In the genomic region with DNA sequence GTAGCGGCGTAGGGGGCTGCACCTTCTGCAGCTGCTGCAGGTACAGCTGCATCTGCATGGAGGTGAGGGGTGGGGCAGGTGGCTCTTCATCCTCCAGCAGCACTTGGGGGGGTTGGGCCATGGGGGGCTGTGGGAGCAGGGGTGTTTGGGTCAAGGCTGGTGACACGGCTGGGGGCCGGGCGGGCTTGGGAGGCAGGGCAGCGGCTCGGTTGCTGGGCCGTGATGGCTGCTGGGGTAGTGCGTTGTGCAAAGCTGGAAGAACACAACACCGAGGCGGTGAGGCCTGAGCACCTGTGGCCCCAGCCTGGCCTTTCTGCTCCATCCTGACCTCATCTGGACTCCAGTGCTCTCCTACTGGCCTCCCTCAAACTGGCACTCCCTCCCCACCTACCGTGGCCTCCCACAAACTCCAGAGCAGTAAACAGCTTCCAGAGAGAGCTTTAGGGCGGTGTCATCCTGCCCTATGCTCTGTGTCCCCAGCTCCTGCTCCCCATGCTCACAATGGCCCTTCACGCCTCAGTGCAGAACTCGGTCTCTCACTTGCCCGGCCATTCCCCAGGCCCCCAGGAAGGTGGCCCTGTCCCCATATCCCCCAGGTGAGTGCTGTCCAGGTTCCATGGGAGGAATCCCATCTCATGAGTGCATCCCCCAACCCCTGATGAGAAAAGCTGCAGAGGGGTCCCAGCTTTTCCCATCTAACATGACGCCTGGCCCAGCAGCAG, we compare ENCODE assay signal across 30 cellular contexts. TPM values are rescaled to one million over a fixed set of nuclear protein-coding genes. Genes with fewer than 3 reads are reported as not detected.
DNase-seq lines count a peak whose midpoint lies in the region; ATAC-seq, FAIRE-seq and TF ChIP-seq lines count a peak whose summit lies in the region.
"Had no signal": no experiment of that assay in that cellular context is flagged by ENCODE, and none has a peak within 500 bp of the region (broad histone marks: within the 10 kb centered on the region; RNA-seq: fewer than 3 reads in every experiment).

No MANE protein-coding gene starts in this region.

- H4K5ac ChIP-seq in H1 (ENCODE audit: insufficient read length, low read depth, low read length) = no peak overlapping the region

- BruUV-seq in mammary epithelial cell (replicated peaks; lab: Mats Ljungman, UMichigan) = no TSS peak

- POLR2A ChIA-PET in H1 (lab: Charles Lee; ENCODE audit: partially characterized antibody) = interaction anchor here (0.6 to 1.6 kb wide), 4 partner anchors 9 to 136 kb away, joined by 3 to 4 read pairs (median 3); no protein-coding TSS in a partner anchor

- H3K23me2 ChIP-seq in H1 (ENCODE audit: low read depth, low read length) = no peaks in the 10 kb centered on the region

- H3K36me3 ChIP-seq in NT2/D1 (ENCODE audit: insufficient read depth, insufficient read length, low read length) = peaks cover 95% of the 10 kb centered on the region
- peaks cover 26 to 59% (median 46%) of the 10 kb centered on the region in 4 experiments for H3K36me3 ChIP-seq in H1 (ENCODE audit: control insufficient read depth in 2 of 4, insufficient read depth in 4 of 4, low read length in 3 of 4)
- H3K36me3 ChIP-seq in mammary epithelial cell (ENCODE audit: insufficient read depth, low read length) = peaks cover 15% of the 10 kb centered on the region

- no peak for FAIRE-seq in H1 (lab: Jason Lieb, UNC)
- FAIRE-seq: frontal cortex had no signal

- H3K27ac ChIP-seq in H1 (ENCODE audit: low read depth, low read length) (no peak overlapping the region), mammary epithelial cell (ENCODE audit: insufficient read depth, low read depth, low read length) (no peak overlapping the region)
- H3K27ac ChIP-seq: 22Rv1, brain microvascular endothelial cell, hepatocyte, sigmoid colon, SJSA1, transverse colon had no signal

- H3K14ac ChIP-seq in H1 (ENCODE audit: insufficient read length) = no peak overlapping the region

- WGBS in H1 (ENCODE audit: extremely low coverage in 1 of 2, insufficient coverage in 1 of 2, insufficient read length in 1 of 2, insufficient replicate concordance in 2 of 2, low coverage in 1 of 2, low lambda C conversion rate in 2 of 2, missing lambda C conversion rate in 1 of 2), 2 experiments = 87% methylated on average over 8 of the region's 17 CpGs; no CpG with 5 or more reads in 1 of the 2 experiments
- 100% methylated on average over 3 of the region's 17 CpGs for WGBS in mammary epithelial cell (ENCODE audit: low coverage, missing lambda C conversion rate)

- intact Hi-C loops in sciatic nerve (cut with DNase I) = no loop called here
- intact Hi-C loops in mammary epithelial cell (cut with micrococcal nuclease) = no loop called here

- H3K4me2 ChIP-seq in H1 (ENCODE audit: insufficient read depth in 1 of 2, low read depth in 2 of 2, low read length in 2 of 2) = no peak overlapping the region
- no peak overlapping the region for H3K4me2 ChIP-seq in mammary epithelial cell (ENCODE audit: insufficient read depth, low read depth, low read length)
- H3K4me2 ChIP-seq: hepatocyte had no signal

- in situ Hi-C loops in mammary epithelial cell (cut with MboI; ENCODE audit: low sequenced_read_pairs in 2 of 2) = no loop called here

- dilution Hi-C loops in mammary epithelial cell (cut with HindIII; ENCODE audit: low sequenced_read_pairs) = no loop called here

- ATAC-seq in sciatic nerve (no peak), HG02840 (IDR thresholded peaks at IDR 0.05; ENCODE audit: low FRiP score, unreplicated experiment) (no peak)
- ATAC-seq: effector memory CD8-positive, alpha-beta T cell; left lobe of liver; naive thymus-derived CD8-positive, alpha-beta T cell; T-cell had no signal

- H4K20me1 ChIP-seq in H1 (replicated peaks in 1 of 2; ENCODE audit: control insufficient read depth in 1 of 2, insufficient read depth in 2 of 2, low read length in 2 of 2) (peaks cover 17 to 24% of the 10 kb centered on the region in 2 experiments), mammary epithelial cell (ENCODE audit: insufficient read depth, low read length) (no peaks in the 10 kb centered on the region)

- H3K27me3 ChIP-seq in NT2/D1 (ENCODE audit: insufficient read depth, insufficient read length) (no peaks in the 10 kb centered on the region), H1 (replicated peaks in 1 of 4; ENCODE audit: control insufficient read depth in 3 of 4, extremely low read depth in 1 of 4, insufficient read depth in 3 of 4, low read length in 3 of 4) (no peaks in the 10 kb centered on the region), mammary epithelial cell (ENCODE audit: insufficient read depth, low read length) (no peaks in the 10 kb centered on the region)
- H3K27me3 ChIP-seq: brain microvascular endothelial cell, esophagus squamous epithelium, hepatocyte, sigmoid colon, SJSA1, stomach, transverse colon had no signal

- no peak overlapping the region for H3K18ac ChIP-seq in H1 (ENCODE audit: extremely low read depth, low read length)

- no peak overlapping the region for H4K8ac ChIP-seq in H1 (ENCODE audit: extremely low read depth, insufficient read depth, low read length)

- H3K56ac ChIP-seq in H1 (replicated peaks; ENCODE audit: insufficient read length, low read depth, low read length) = no peak overlapping the region

- H3K27me3 Mint-ChIP-seq in T-helper 1 cell treated with Interleukin-12 subunit alpha and Interleukin-12 subunit beta and Interleukin-4 antibody, amounts not matched to agents 30 μg/mL and 1 μg/mL, for 36 hours (ENCODE audit: low read depth) = no peaks in the 10 kb centered on the region
- H3K27me3 Mint-ChIP-seq: activated naive CD8-positive, alpha-beta T cell treated with anti-CD3 and anti-CD28 coated beads, Interleukin-2, amount 10 ng/mL, durations not matched to agents 7 days and 5 days; effector memory CD8-positive, alpha-beta T cell; naive thymus-derived CD8-positive, alpha-beta T cell; T-cell had no signal

- H2BK120ac ChIP-seq in H1 (replicated peaks; ENCODE audit: low read depth, low read length) = no peak overlapping the region

- no peak overlapping the region for H2BK5ac ChIP-seq in H1 (ENCODE audit: low read depth, low read length)

- no peaks in the 10 kb centered on the region for H3K9me3 Mint-ChIP-seq in T-helper 1 cell treated with Interleukin-12 subunit alpha and Interleukin-12 subunit beta and Interleukin-4 antibody, amounts not matched to agents 30 μg/mL and 1 μg/mL, for 36 hours
- H3K9me3 Mint-ChIP-seq: activated naive CD8-positive, alpha-beta T cell treated with anti-CD3 and anti-CD28 coated beads, Interleukin-2, amount 10 ng/mL, durations not matched to agents 7 days and 5 days; CD8-positive, alpha-beta memory T cell; effector memory CD8-positive, alpha-beta T cell; naive thymus-derived CD8-positive, alpha-beta T cell; T-cell had no signal

- CTCF ChIA-PET in H1 (lab: Charles Lee; ENCODE audit: partially characterized antibody) = interaction anchor here (0.6 to 8.9 kb wide), 5 partner anchors 9 to 65 kb away, joined by 3 to 81 read pairs (median 8); a partner anchor contains a TSS
- CTCF ChIA-PET in mammary epithelial cell (lab: Charles Lee; ENCODE audit: low non-redundant PET) = no interaction called here

- no peak overlapping the region for H2BK12ac ChIP-seq in H1 (ENCODE audit: low read depth, low read length)

- no peak overlapping the region for H2AK5ac ChIP-seq in H1 (ENCODE audit: low read depth, low read length)

- no peak for TF ChIP-seq RAD21 in H1 (IDR thresholded peaks at IDR 0.05 in 1 of 2, conservative IDR thresholded peaks at IDR 0.05 in 1 of 2; ENCODE audit: low read depth in 2 of 2, low read length in 2 of 2)

- no peak overlapping the region for H3K4me3 ChIP-seq in NT2/D1 (ENCODE audit: insufficient read length, low read depth)
- no peak overlapping the region for H3K4me3 ChIP-seq in H1 (ENCODE audit: extremely low read depth in 1 of 4, insufficient read depth in 2 of 4, low read depth in 3 of 4, low read length in 4 of 4)
- no peak overlapping the region for H3K4me3 ChIP-seq in mammary epithelial cell (replicated peaks in 1 of 3; ENCODE audit: insufficient read depth in 1 of 3, low read depth in 2 of 3, low read length in 3 of 3)
- H3K4me3 ChIP-seq: esophagus squamous epithelium, hepatocyte, sigmoid colon, SJSA1, stomach, transverse colon had no signal

- TF ChIP-seq POLR2A in H1 (IDR thresholded peaks at IDR 0.05; ENCODE audit: control extremely low read depth in 1 of 2, low read depth in 2 of 2, low read length in 2 of 2) = no peak

- no peaks in the 10 kb centered on the region for H3K4me1 Mint-ChIP-seq in T-helper 1 cell treated with Interleukin-12 subunit alpha and Interleukin-12 subunit beta and Interleukin-4 antibody, amounts not matched to agents 30 μg/mL and 1 μg/mL, for 36 hours (ENCODE audit: low read depth)
- H3K4me1 Mint-ChIP-seq: activated naive CD8-positive, alpha-beta T cell treated with anti-CD3 and anti-CD28 coated beads, Interleukin-2, amount 10 ng/mL, durations not matched to agents 7 days and 5 days; CD8-positive, alpha-beta memory T cell had no signal

- H2AFZ ChIP-seq in H1 (ENCODE audit: low read length) = no peak overlapping the region
- no peak overlapping the region for H2AFZ ChIP-seq in mammary epithelial cell (ENCODE audit: low read depth, low read length)
- H2AFZ ChIP-seq: hepatocyte had no signal

- no peaks in the 10 kb centered on the region for H3K79me2 ChIP-seq in H1 (ENCODE audit: control insufficient read depth in 1 of 2, insufficient read depth in 2 of 2, low read length in 2 of 2)
- peaks cover 39% of the 10 kb centered on the region for H3K79me2 ChIP-seq in mammary epithelial cell (ENCODE audit: insufficient read depth, low read length)

- no peak overlapping the region for H2BK20ac ChIP-seq in H1 (ENCODE audit: low read length)

- H3K4ac ChIP-seq in H1 (replicated peaks; ENCODE audit: insufficient read length, low read depth, low read length) = no peak overlapping the region

- no peak overlapping the region for H2BK15ac ChIP-seq in H1 (ENCODE audit: low read length)

- peaks cover 18% of the 10 kb centered on the region for H3K79me1 ChIP-seq in H1 (ENCODE audit: low read depth, low read length)

- H3K4me3 Mint-ChIP-seq in T-helper 1 cell treated with Interleukin-12 subunit alpha and Interleukin-12 subunit beta and Interleukin-4 antibody, amounts not matched to agents 30 μg/mL and 1 μg/mL, for 36 hours = no peak overlapping the region
- H3K4me3 Mint-ChIP-seq: activated naive CD8-positive, alpha-beta T cell treated with anti-CD3 and anti-CD28 coated beads, Interleukin-2, amount 10 ng/mL, durations not matched to agents 7 days and 5 days; CD8-positive, alpha-beta memory T cell; effector memory CD8-positive, alpha-beta T cell; T-cell had no signal

- no peak for TF ChIP-seq EP300 in H1 (IDR thresholded peaks at IDR 0.05; ENCODE audit: borderline replicate concordance in 1 of 2, low read depth in 2 of 2, low read length in 2 of 2)

- H3K4me1 ChIP-seq in NT2/D1 (ENCODE audit: insufficient read depth, insufficient read length) (peaks cover 10% of the 10 kb centered on the region), H1 (replicated peaks in 1 of 4; ENCODE audit: control insufficient read depth in 3 of 4, insufficient read depth in 4 of 4, low read length in 3 of 4) (no peaks in the 10 kb centered on the region), mammary epithelial cell (ENCODE audit: insufficient read depth, low read length) (peaks cover 1% of the 10 kb centered on the region)

- no peak overlapping the region for H4K91ac ChIP-seq in H1 (replicated peaks; ENCODE audit: insufficient read length, low read length)

- H3K36me3 Mint-ChIP-seq in T-helper 1 cell treated with Interleukin-12 subunit alpha and Interleukin-12 subunit beta and Interleukin-4 antibody, amounts not matched to agents 30 μg/mL and 1 μg/mL, for 36 hours (ENCODE audit: low read depth) = peaks cover 19% of the 10 kb centered on the region

- TF ChIP-seq CTCF in H1 (IDR thresholded peaks at IDR 0.05; ENCODE audit: control extremely low read depth in 1 of 3, insufficient read depth in 1 of 3, low read depth in 1 of 3, low read length in 3 of 3) = no peak
- TF ChIP-seq CTCF in mammary epithelial cell (conservative IDR thresholded peaks at IDR 0.05 in 1 of 2, IDR thresholded peaks at IDR 0.05 in 1 of 2; ENCODE audit: extremely low read depth in 1 of 2, insufficient read depth in 1 of 2, low read depth in 1 of 2, low read length in 2 of 2) = no peak

- H3K9me3 ChIP-seq in NT2/D1 (ENCODE audit: insufficient read depth, low read length) (no peaks in the 10 kb centered on the region), H1 (ENCODE audit: insufficient read depth in 2 of 2, low read depth in 1 of 2, low read length in 1 of 2) (no peaks in the 10 kb centered on the region), mammary epithelial cell (replicated peaks; ENCODE audit: insufficient read depth, low read length) (no peaks in the 10 kb centered on the region)
- H3K9me3 ChIP-seq: esophagus squamous epithelium, sigmoid colon, SJSA1, stomach, transverse colon had no signal

- DNase-seq in T-helper 1 cell (no peak), NT2/D1 (ENCODE audit: low read depth, low spot score) (no peak), H1 (ENCODE audit: low read depth in 1 of 2, low spot score in 2 of 2) (no peak), sciatic nerve (ENCODE audit: low spot score) (peak; percentile 52), occipital lobe (lab: John Stamatoyannopoulos, UW) (no peak), mammary epithelial cell (no peak)
- DNase-seq: activated CD4-positive, alpha-beta T cell treated with anti-CD3 and anti-CD28 coated beads for 1 hour; activated naive CD8-positive, alpha-beta T cell treated with anti-CD3 and anti-CD28 coated beads, Interleukin-2, amount 10 ng/mL, durations not matched to agents 7 days and 5 days; activated T-cell treated with anti-CD3 and anti-CD28 coated beads, Interleukin-2, amount 50 U/mL, for 48 hours; brain microvascular endothelial cell; CD8-positive, alpha-beta memory T cell; DMS153; effector memory CD8-positive, alpha-beta T cell; esophagus squamous epithelium; naive thymus-derived CD8-positive, alpha-beta T cell; NCI-H187; NCI-H69; sigmoid colon; stomach; T-cell; transverse colon had no signal

- peak overlapping the region; percentile 69 for H3K27ac Mint-ChIP-seq in T-helper 1 cell treated with Interleukin-12 subunit alpha and Interleukin-12 subunit beta and Interleukin-4 antibody, amounts not matched to agents 30 μg/mL and 1 μg/mL, for 36 hours
- H3K27ac Mint-ChIP-seq: activated naive CD8-positive, alpha-beta T cell treated with anti-CD3 and anti-CD28 coated beads, Interleukin-2, amount 10 ng/mL, durations not matched to agents 7 days and 5 days; CD8-positive, alpha-beta memory T cell; T-cell had no signal

- H3K9ac ChIP-seq in NT2/D1 (ENCODE audit: insufficient read length, low read depth) = peak overlapping the region; percentile 27
- H3K9ac ChIP-seq in H1 (replicated peaks in 1 of 4; ENCODE audit: extremely low read depth in 1 of 4, low read depth in 3 of 4, low read length in 3 of 4) = no peak overlapping the region
- no peak overlapping the region for H3K9ac ChIP-seq in mammary epithelial cell (ENCODE audit: insufficient read depth, low read length)

- H3K23ac ChIP-seq in H1 (ENCODE audit: insufficient read length) = no peak overlapping the region

RNA-seq across cellular contexts. Expression of a gene that starts 11.1 kb away (rescaled TPM):
- total RNA-seq in H1 (2021; fragmentation: NEBNext Ultra II Directional; extraction: Animal tissue kit (Norgen Biotek cat#: 25700)) = 30.2 and 30.9 TPM in 2 replicates
- polyA plus RNA-seq in H1 (2011; rRNA removed) (47.6 and 67.5 TPM in 2 replicates), mammary epithelial cell (0.06 TPM)
- 24.1 TPM for polyA plus RNA-seq in H1 (2011; cell fraction: cytosol; rRNA removed)
- polyA plus RNA-seq in H1 (2011; cell fraction: nucleus; rRNA removed) = 51.8 TPM
- polyA plus RNA-seq in H1 (2012, experiment 1 of 2) = 25.8 to 35.8 TPM (median 34.5 TPM) in 4 replicates
- 44.5 TPM for polyA plus RNA-seq in H1 (2012, experiment 2 of 2)
- 39.3 TPM for polyA plus RNA-seq in H1 (2013, experiment 1 of 2)
- polyA plus RNA-seq in H1 (2013, experiment 2 of 2) = 42.0 TPM
- 25.4 and 38.4 TPM in 2 replicates for polyA minus RNA-seq in H1 (2011; rRNA and poly(A)+ RNA removed)
- polyA minus RNA-seq in H1 (2011; cell fraction: cytosol; rRNA and poly(A)+ RNA removed) = 11.8 TPM
- polyA minus RNA-seq in H1 (2011; cell fraction: nucleus; rRNA and poly(A)+ RNA removed) = 14.0 TPM
- total RNA-seq in sciatic nerve (0.45 TPM), occipital lobe (not detected), mammary epithelial cell (under 1 TPM; 0.17 to 0.47 TPM)
- not detected for polyA minus RNA-seq in mammary epithelial cell
- total RNA-seq: activated naive CD8-positive, alpha-beta T cell treated with anti-CD3 and anti-CD28 coated beads, Interleukin-2, amount 10 ng/mL, durations not matched to agents 7 days and 5 days; CD8-positive, alpha-beta memory T cell; LHCN-M2; sigmoid colon; transverse colon had no signal
- polyA plus RNA-seq: CD8-positive, alpha-beta memory T cell; naive thymus-derived CD8-positive, alpha-beta T cell had no signal

RNA-seq across cellular contexts. Expression of a gene that starts 42.6 kb away (rescaled TPM):
- 107 and 111 TPM in 2 replicates for total RNA-seq in H1 (2021; fragmentation: NEBNext Ultra II Directional; extraction: Animal tissue kit (Norgen Biotek cat#: 25700))
- polyA plus RNA-seq in H1 (2011; rRNA removed) (37.5 and 65.9 TPM in 2 replicates), mammary epithelial cell (7.3 TPM)
- polyA plus RNA-seq in H1 (2011; cell fraction: cytosol; rRNA removed) = 27.5 TPM
- 90.3 TPM for polyA plus RNA-seq in H1 (2011; cell fraction: nucleus; rRNA removed)
- polyA plus RNA-seq in H1 (2012, experiment 1 of 2) = 38.0 to 79.1 TPM (median 69.0 TPM) in 4 replicates
- 38.3 TPM for polyA plus RNA-seq in H1 (2012, experiment 2 of 2)
- 77.9 TPM for polyA plus RNA-seq in H1 (2013, experiment 1 of 2)
- polyA plus RNA-seq in H1 (2013, experiment 2 of 2) = 64.5 TPM
- 117 and 119 TPM in 2 replicates for polyA minus RNA-seq in H1 (2011; rRNA and poly(A)+ RNA removed)
- 145 TPM for polyA minus RNA-seq in H1 (2011; cell fraction: cytosol; rRNA and poly(A)+ RNA removed)
- 87.8 TPM for polyA minus RNA-seq in H1 (2011; cell fraction: nucleus; rRNA and poly(A)+ RNA removed)
- total RNA-seq in sciatic nerve (124 TPM), occipital lobe (12.6 TPM), mammary epithelial cell (10 to 100 TPM; 15.1 to 44.7 TPM)
- polyA minus RNA-seq in mammary epithelial cell = 50.0 TPM
- total RNA-seq: activated CD8-positive, alpha-beta memory T cell treated with anti-CD3 and anti-CD28 coated beads for 36 hours had no signal
- polyA plus RNA-seq: CD8-positive, alpha-beta memory T cell; naive thymus-derived CD8-positive, alpha-beta T cell had no signal

Comparison
In these comparisons a context has a peak if more than half of its experiments do, and no peak if none do; other contexts are left out.
1. RNA of a gene that starts 11.1 kb away (total RNA-seq): 30.2 to 30.9 TPM in H1; 0.17 to 0.47 TPM in mammary epithelial cell, 0.45 TPM in sciatic nerve (single experiment) and not detected in occipital lobe (single experiment); every median in the first group is over 10 times any median in the second.